ENCODE assay signal across 10 cellular contexts in the genomic region with DNA sequence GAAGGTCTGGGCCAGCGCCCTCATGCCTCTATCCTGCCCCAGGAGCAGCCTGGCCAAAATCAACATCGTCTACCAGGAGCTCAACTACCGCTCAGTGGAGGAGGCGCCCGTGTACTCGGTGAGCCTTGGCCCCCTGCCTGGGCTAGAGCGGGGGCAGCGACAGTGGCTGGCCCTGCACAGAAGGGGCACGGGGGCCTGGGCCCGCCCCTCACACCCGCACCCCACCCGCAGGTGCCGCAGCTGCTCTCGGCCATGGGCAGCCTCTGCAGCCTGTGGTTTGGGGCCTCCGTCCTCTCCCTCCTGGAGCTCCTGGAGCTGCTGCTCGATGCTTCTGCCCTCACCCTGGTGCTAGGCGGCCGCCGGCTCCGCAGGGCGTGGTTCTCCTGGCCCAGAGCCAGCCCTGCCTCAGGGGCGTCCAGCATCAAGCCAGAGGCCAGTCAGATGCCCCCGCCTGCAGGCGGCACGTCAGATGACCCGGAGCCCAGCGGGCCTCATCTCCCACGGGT. TPM values are rescaled to one million over a fixed set of nuclear protein-coding genes. Genes with fewer than 3 reads are reported as not detected.
DNase-seq lines count a peak whose midpoint lies in the region; ATAC-seq, FAIRE-seq and TF ChIP-seq lines count a peak whose summit lies in the region.
"Had no signal": no experiment of that assay in that cellular context is flagged by ENCODE, and none has a peak within 500 bp of the region (broad histone marks: within the 10 kb centered on the region; RNA-seq: fewer than 3 reads in every experiment).

No MANE protein-coding gene starts in this region.

- 2% methylated on average over 27 of the region's 28 CpGs for WGBS in K562 (ENCODE audit: insufficient coverage, low coverage, missing lambda C conversion rate)
- WGBS in pancreas, 2 donors: 29 to 36% methylated on average over 18 to 28 of the region's 28 CpGs
- WGBS in sigmoid colon, 2 donors: 16 to 56% methylated on average over 28 of the region's 28 CpGs

- in situ Hi-C loops in K562 (cut with MboI): no loop called here

- H3K36me3 ChIP-seq in H7 (replicated peaks; ENCODE audit: control insufficient read depth, insufficient read depth, low read length) (no peaks in the 10 kb centered on the region), K562 (ENCODE audit: control insufficient read depth, insufficient read depth, low read length) (peaks cover 10% of the 10 kb centered on the region; the same call in 1 of the 3 replicates), pancreas (no peaks in the 10 kb centered on the region), sigmoid colon (peaks cover 0 to 26% (median 5%) of the 10 kb centered on the region in 4 donors)

- no peaks in the 10 kb centered on the region for H3K9me3 ChIP-seq in K562 (replicated peaks; ENCODE audit: control insufficient read depth, insufficient read depth, low read depth, low read length)
- H3K9me3 ChIP-seq in pancreas: no peaks in the 10 kb centered on the region
- H3K9me3 ChIP-seq in sigmoid colon: no peaks in the 10 kb centered on the region
- H3K9me3 ChIP-seq: esophagus muscularis mucosa, suprapubic skin had no signal

- TF ChIP-seq CTCF in K562 (IDR thresholded peaks at IDR 0.05 in 2 of 3, conservative IDR thresholded peaks at IDR 0.05 in 1 of 3; ENCODE audit: insufficient read depth in 2 of 3, low read depth in 1 of 3, low read length in 3 of 3) (no peak), pancreas (IDR thresholded peaks at IDR 0.05) (no peak), sigmoid colon (IDR thresholded peaks at IDR 0.05) (no peak)

- intact Hi-C loops in K562 (cut with micrococcal nuclease) (loop anchor here (2.0 to 10.0 kb wide), 2 partner anchors 168 to 306 kb away; a partner anchor contains a TSS), pancreas (cut with DNase I) (loop anchor here (5.0 to 10.0 kb wide), 3 partner anchors 166 to 256 kb away; no protein-coding TSS in a partner anchor), sigmoid colon (cut with DNase I) (no loop called here)

- BruUV-seq in K562 (replicated peaks; lab: Mats Ljungman, UMichigan): no TSS peak

- peak; percentile 71 for FAIRE-seq in K562 (lab: Jason Lieb, UNC)
- no peak for FAIRE-seq in pancreas (lab: Jason Lieb, UNC)
- FAIRE-seq: D721Med had no signal

- H3K27me3 ChIP-seq in H7 (ENCODE audit: control insufficient read depth, insufficient read depth, low read length): no peaks in the 10 kb centered on the region
- peaks cover 2 to 27% of the 10 kb centered on the region in 2 experiments; a peak in 3 of 5 replicates for H3K27me3 ChIP-seq in K562 (ENCODE audit: control insufficient read depth in 2 of 2, insufficient read depth in 2 of 2, low read length in 2 of 2)
- H3K27me3 ChIP-seq in pancreas: peaks cover 0 to 3% (median 0%) of the 10 kb centered on the region in 4 donors
- peaks cover 4 to 19% (median 14%) of the 10 kb centered on the region in 3 donors for H3K27me3 ChIP-seq in sigmoid colon

- no peak overlapping the region for H3K4me2 ChIP-seq in K562 (ENCODE audit: insufficient read depth, low read length)

- TF ChIP-seq POLR2A in K562 (conservative IDR thresholded peaks at IDR 0.05): no peak
- no peak for TF ChIP-seq POLR2A in sigmoid colon (IDR thresholded peaks at IDR 0.05)

- no peak overlapping the region for H3K27ac ChIP-seq in K562 (ENCODE audit: extremely low read depth, low read depth, low read length)
- no peak overlapping the region for H3K27ac ChIP-seq in pancreas
- H3K27ac ChIP-seq in sigmoid colon: no peak overlapping the region
- H3K27ac ChIP-seq: esophagus muscularis mucosa, suprapubic skin had no signal

- no peak overlapping the region for H2AFZ ChIP-seq in K562 (ENCODE audit: low read depth, low read length)

- ATAC-seq in K562 (peak; percentile 23), pancreas (peak in 3 of 4 donors; percentile 7 to 31 (median 17)), GM21515 (IDR thresholded peaks at IDR 0.05; ENCODE audit: unreplicated experiment) (no peak), GM19455 (IDR thresholded peaks at IDR 0.05; ENCODE audit: unreplicated experiment) (no peak)

- peaks cover 8% of the 10 kb centered on the region for H3K9me1 ChIP-seq in K562 (ENCODE audit: control insufficient read depth, insufficient read depth, low read length)

- POLR2A ChIA-PET in K562 (lab: Yijun Ruan, JAX): interaction anchor here (0.6 to 1.5 kb wide), 10 partner anchors 11 to 312 kb away, joined by 3 to 6 read pairs (median 4); a partner anchor contains a TSS

- peaks cover 19% of the 10 kb centered on the region; the same call in 1 of the 2 replicates for H4K20me1 ChIP-seq in K562 (replicated peaks; ENCODE audit: control insufficient read depth, insufficient read depth, low read length)

- H3K79me2 ChIP-seq in K562 (ENCODE audit: control insufficient read depth, insufficient read depth, low read length): no peaks in the 10 kb centered on the region

- peaks cover 5 to 86% of the 10 kb centered on the region in 2 experiments; a peak in 3 of 5 replicates for H3K4me1 ChIP-seq in K562 (replicated peaks in 1 of 2; ENCODE audit: control insufficient read depth in 2 of 2, insufficient read depth in 2 of 2, low read length in 2 of 2)
- H3K4me1 ChIP-seq in pancreas: no peaks in the 10 kb centered on the region
- peaks cover 0 to 9% (median 4%) of the 10 kb centered on the region in 4 donors for H3K4me1 ChIP-seq in sigmoid colon

- peak overlapping the region in 1 of 2 experiments; percentile 82; a peak in 2 of 4 replicates for H3K9ac ChIP-seq in K562 (ENCODE audit: insufficient read depth in 1 of 2, low read depth in 2 of 2, low read length in 2 of 2)

- DNase-seq in H7 (peak; percentile 68), NCI-H2227 treated with DMSO at 0.1 percent for 48 hours (lab: John Stamatoyannopoulos, UW) (peak; percentile 41), K562 (ENCODE audit: extremely low read depth in 1 of 4, low spot score in 3 of 4) (peak; percentile 47 to 68 (median 63)), pancreas (peak in 2 of 6 donors; percentile 53 to 82), sigmoid colon (no peak)

- H3K4me3 ChIP-seq in H7 (ENCODE audit: insufficient read depth, low read depth, low read length) (no peak overlapping the region), K562 (no peak overlapping the region), pancreas (no peak overlapping the region), sigmoid colon (no peak overlapping the region)
- H3K4me3 ChIP-seq: esophagus muscularis mucosa, suprapubic skin had no signal

- CTCF ChIA-PET in K562 (lab: Yijun Ruan, JAX; ENCODE audit: low intra/inter-chr PET ratio): interaction anchor here (0.5 to 1.5 kb wide), 4 partner anchors 169 to 387 kb away, joined by 5 to 8 read pairs (median 6); no protein-coding TSS in a partner anchor

- TF ChIP-seq EP300 in K562 (IDR thresholded peaks at IDR 0.05; ENCODE audit: low read length) (no peak), sigmoid colon (IDR thresholded peaks at IDR 0.05) (no peak)

- TF ChIP-seq RAD21 in K562 (CRISPR knock-in tag; conservative IDR thresholded peaks at IDR 0.05 in 1 of 2, IDR thresholded peaks at IDR 0.05 in 1 of 2): no peak

RNA-seq across cellular contexts. Expression of a gene that starts 10.8 kb away (rescaled TPM):
- 4.0 and 10.2 TPM in 2 replicates for total RNA-seq in H7 (2014; rRNA removed; shearing (Covaris generic))
- 1.6 and 4.3 TPM in 2 replicates for total RNA-seq in K562 (2011; cell fraction: chromatin; rRNA removed; ENCODE audit: low replicate concordance)
- total RNA-seq in K562 (2011; cell fraction: nucleolus; rRNA removed): 3.0 and 3.7 TPM in 2 replicates
- total RNA-seq in K562 (2011; cell fraction: nucleoplasm; rRNA removed): 1.4 and 2.1 TPM in 2 replicates
- total RNA-seq in K562 (2014; rRNA removed) (0.53 and 0.64 TPM in 2 replicates), K562 (2014; rRNA removed; fragmentation: Illumina TruSeq; extraction: Trizol) (0.06 TPM in 1 of 2 replicates, not detected in the other), K562 (2015; rRNA removed; fragmentation: Illumina TruSeq; extraction: Trizol) (0.29 and 0.38 TPM in 2 replicates), K562 (2021) (0.73 and 0.87 TPM in 2 replicates), pancreas (1 to 10 TPM in 5 of 6 donors, under 1 TPM in 1; 0.66 to 6.1 (median 1.6) TPM), sigmoid colon (1 to 10 TPM; 1.2 to 5.0 (median 3.2) TPM)
- polyA plus RNA-seq in K562 (2011; rRNA removed) (0.38 and 0.92 TPM in 2 replicates), K562 (2014; fragmentation: Illumina TruSeq; extraction: Trizol) (0.04 and 0.26 TPM in 2 replicates), K562 (2014; fragmentation: Nextera tagmentation; extraction: Ambion mirVana) (under 1 TPM in 1 of 2 experiments, not detected in 1; 0.01 TPM), K562 (2014; rRNA removed) (1.1 TPM in 2 replicates), pancreas (10 to 100 TPM; 20.6 to 22.0 TPM), sigmoid colon (1 to 10 TPM in 1 of 3 donors, under 1 TPM in 1, not detected in 1; under 0.01 to 3.2 TPM)
- polyA plus RNA-seq in K562 (2011; cell fraction: cytosol; rRNA removed): 0.71 and 1.8 TPM in 2 replicates
- polyA plus RNA-seq in K562 (2011; cell fraction: nucleus; rRNA removed): 8.1 and 14.5 TPM in 2 replicates
- polyA plus RNA-seq in K562 (2012): 0.79 and 1.9 TPM in 2 replicates
- 0.09 and 0.11 TPM in 2 replicates for polyA minus RNA-seq in K562 (2011; rRNA and poly(A)+ RNA removed)
- polyA minus RNA-seq in K562 (2011; cell fraction: cytosol; rRNA and poly(A)+ RNA removed): not detected in 2 replicates
- polyA minus RNA-seq in K562 (2011; cell fraction: nucleus; rRNA and poly(A)+ RNA removed): 0.94 and 1.3 TPM in 2 replicates

RNA-seq across cellular contexts. Expression of a gene that starts 16.7 kb away (rescaled TPM):
- 55.7 and 55.9 TPM in 2 replicates for total RNA-seq in H7 (2014; rRNA removed; shearing (Covaris generic))
- 140 and 407 TPM in 2 replicates for total RNA-seq in K562 (2011; cell fraction: chromatin; rRNA removed; ENCODE audit: low replicate concordance)
- total RNA-seq in K562 (2011; cell fraction: nucleolus; rRNA removed): 278 and 333 TPM in 2 replicates
- 136 and 156 TPM in 2 replicates for total RNA-seq in K562 (2011; cell fraction: nucleoplasm; rRNA removed)
- 29.6 and 33.3 TPM in 2 replicates for total RNA-seq in K562 (2014; rRNA removed)
- total RNA-seq in K562 (2014; rRNA removed; fragmentation: Illumina TruSeq; extraction: Trizol): 1.9 and 3.5 TPM in 2 replicates
- 14.0 and 15.2 TPM in 2 replicates for total RNA-seq in K562 (2015; rRNA removed; fragmentation: Illumina TruSeq; extraction: Trizol)
- total RNA-seq in K562 (2021): 44.1 and 49.0 TPM in 2 replicates
- 12.0 and 27.1 TPM in 2 replicates for polyA plus RNA-seq in K562 (2011; rRNA removed)
- 8.5 and 20.8 TPM in 2 replicates for polyA plus RNA-seq in K562 (2011; cell fraction: cytosol; rRNA removed)
- polyA plus RNA-seq in K562 (2011; cell fraction: nucleus; rRNA removed): 346 and 462 TPM in 2 replicates
- polyA plus RNA-seq in K562 (2012): 38.9 and 49.6 TPM in 2 replicates
- polyA plus RNA-seq in K562 (2014; fragmentation: Illumina TruSeq; extraction: Trizol): 7.2 and 11.8 TPM in 2 replicates
- under 1 TPM; 0.01 to 0.06 TPM for polyA plus RNA-seq in K562 (2014; fragmentation: Nextera tagmentation; extraction: Ambion mirVana)
- polyA plus RNA-seq in K562 (2014; rRNA removed): 43.8 and 44.8 TPM in 2 replicates
- 6.3 and 10.7 TPM in 2 replicates for polyA minus RNA-seq in K562 (2011; rRNA and poly(A)+ RNA removed)
- 13.7 and 15.3 TPM in 2 replicates for polyA minus RNA-seq in K562 (2011; cell fraction: cytosol; rRNA and poly(A)+ RNA removed)
- polyA minus RNA-seq in K562 (2011; cell fraction: nucleus; rRNA and poly(A)+ RNA removed): 42.4 and 46.1 TPM in 2 replicates
- total RNA-seq in pancreas: 10 to 100 TPM; 15.2 to 31.4 (median 18.7) TPM
- 100 to 1,000 TPM in 1 of 2 donors, 10 to 100 TPM in 1; 76.0 to 133 TPM for polyA plus RNA-seq in pancreas
- total RNA-seq in sigmoid colon: 10 to 100 TPM; 21.4 to 57.1 (median 33.4) TPM
- 10 to 100 TPM in 1 of 3 donors, 1 to 10 TPM in 2; 7.2 to 41.8 (median 8.3) TPM for polyA plus RNA-seq in sigmoid colon

RNA-seq across cellular contexts. Expression of a gene that starts 17.3 kb away (rescaled TPM):
- total RNA-seq in H7 (2014; rRNA removed; shearing (Covaris generic)): 93.5 and 98.6 TPM in 2 replicates
- total RNA-seq in K562 (2011; cell fraction: chromatin; rRNA removed; ENCODE audit: low replicate concordance): 13.3 and 63.1 TPM in 2 replicates
- total RNA-seq in K562 (2011; cell fraction: nucleolus; rRNA removed): 74.5 and 90.1 TPM in 2 replicates
- 23.2 and 31.2 TPM in 2 replicates for total RNA-seq in K562 (2011; cell fraction: nucleoplasm; rRNA removed)
- 86.9 and 103 TPM in 2 replicates for total RNA-seq in K562 (2014; rRNA removed)
- total RNA-seq in K562 (2014; rRNA removed; fragmentation: Illumina TruSeq; extraction: Trizol): 5.6 and 7.0 TPM in 2 replicates
- total RNA-seq in K562 (2015; rRNA removed; fragmentation: Illumina TruSeq; extraction: Trizol): 29.7 and 31.4 TPM in 2 replicates
- 80.1 and 83.0 TPM in 2 replicates for total RNA-seq in K562 (2021)
- 13.6 and 22.4 TPM in 2 replicates for polyA plus RNA-seq in K562 (2011; rRNA removed)
- polyA plus RNA-seq in K562 (2011; cell fraction: cytosol; rRNA removed): 29.8 and 137 TPM in 2 replicates
- polyA plus RNA-seq in K562 (2011; cell fraction: nucleus; rRNA removed): 41.7 and 71.9 TPM in 2 replicates
- 35.1 and 53.3 TPM in 2 replicates for polyA plus RNA-seq in K562 (2012)
- 10.5 and 25.1 TPM in 2 replicates for polyA plus RNA-seq in K562 (2014; fragmentation: Illumina TruSeq; extraction: Trizol)
- polyA plus RNA-seq in K562 (2014; fragmentation: Nextera tagmentation; extraction: Ambion mirVana): 1 to 10 TPM in 1 of 2 experiments, under 1 TPM in 1; 0.62 to 1.7 TPM
- polyA plus RNA-seq in K562 (2014; rRNA removed): 68.5 and 76.0 TPM in 2 replicates
- 3.5 and 5.7 TPM in 2 replicates for polyA minus RNA-seq in K562 (2011; rRNA and poly(A)+ RNA removed)
- polyA minus RNA-seq in K562 (2011; cell fraction: cytosol; rRNA and poly(A)+ RNA removed): 22.0 and 25.8 TPM in 2 replicates
- 33.5 and 38.2 TPM in 2 replicates for polyA minus RNA-seq in K562 (2011; cell fraction: nucleus; rRNA and poly(A)+ RNA removed)
- total RNA-seq in pancreas: 10 to 100 TPM in 2 of 6 donors, 1 to 10 TPM in 4; 7.5 to 11.3 (median 9.7) TPM
- 10 to 100 TPM; 14.6 to 23.2 TPM for polyA plus RNA-seq in pancreas
- total RNA-seq in sigmoid colon: 10 to 100 TPM; 15.7 to 24.0 (median 20.4) TPM
- 10 to 100 TPM; 12.6 to 22.3 (median 12.7) TPM for polyA plus RNA-seq in sigmoid colon

RNA-seq across cellular contexts. Expression of a gene that starts 17.4 kb away (rescaled TPM):
- total RNA-seq in H7 (2014; rRNA removed; shearing (Covaris generic)): 81.8 and 105 TPM in 2 replicates
- total RNA-seq in K562 (2011; cell fraction: chromatin; rRNA removed; ENCODE audit: low replicate concordance): 155 and 222 TPM in 2 replicates
- total RNA-seq in K562 (2011; cell fraction: nucleolus; rRNA removed): 116 and 127 TPM in 2 replicates
- total RNA-seq in K562 (2011; cell fraction: nucleoplasm; rRNA removed): 111 and 123 TPM in 2 replicates
- total RNA-seq in K562 (2014; rRNA removed) (110 and 124 TPM in 2 replicates), K562 (2014; rRNA removed; fragmentation: Illumina TruSeq; extraction: Trizol) (47.1 and 51.5 TPM in 2 replicates), K562 (2015; rRNA removed; fragmentation: Illumina TruSeq; extraction: Trizol) (73.0 and 75.5 TPM in 2 replicates), K562 (2021) (109 and 112 TPM in 2 replicates), pancreas (10 to 100 TPM; 20.8 to 30.4 (median 22.3) TPM), sigmoid colon (10 to 100 TPM; 33.1 to 44.3 (median 34.0) TPM)
- polyA plus RNA-seq in K562 (2011; rRNA removed) (36.4 and 45.5 TPM in 2 replicates), K562 (2014; fragmentation: Illumina TruSeq; extraction: Trizol) (81.5 and 83.2 TPM in 2 replicates), K562 (2014; fragmentation: Nextera tagmentation; extraction: Ambion mirVana) (1 to 10 TPM in 1 of 2 experiments, under 1 TPM in 1; 0.93 to 2.3 TPM), K562 (2014; rRNA removed) (107 and 108 TPM in 2 replicates), pancreas (10 to 100 TPM; 34.1 to 44.5 TPM), sigmoid colon (10 to 100 TPM; 32.4 to 63.6 (median 54.6) TPM)
- 45.1 and 76.3 TPM in 2 replicates for polyA plus RNA-seq in K562 (2011; cell fraction: cytosol; rRNA removed)
- 61.5 and 87.2 TPM in 2 replicates for polyA plus RNA-seq in K562 (2011; cell fraction: nucleus; rRNA removed)
- polyA plus RNA-seq in K562 (2012): 72.3 and 75.8 TPM in 2 replicates
- 12.5 and 14.9 TPM in 2 replicates for polyA minus RNA-seq in K562 (2011; rRNA and poly(A)+ RNA removed)
- 35.1 and 36.5 TPM in 2 replicates for polyA minus RNA-seq in K562 (2011; cell fraction: cytosol; rRNA and poly(A)+ RNA removed)
- 33.1 and 42.7 TPM in 2 replicates for polyA minus RNA-seq in K562 (2011; cell fraction: nucleus; rRNA and poly(A)+ RNA removed)

RNA-seq across cellular contexts. Expression of a gene that starts 33.4 kb away (rescaled TPM):
- 169 and 189 TPM in 2 replicates for total RNA-seq in H7 (2014; rRNA removed; shearing (Covaris generic))
- total RNA-seq in K562 (2011; cell fraction: chromatin; rRNA removed; ENCODE audit: low replicate concordance): 317 and 866 TPM in 2 replicates
- total RNA-seq in K562 (2011; cell fraction: nucleolus; rRNA removed): 565 and 578 TPM in 2 replicates
- total RNA-seq in K562 (2011; cell fraction: nucleoplasm; rRNA removed): 402 and 440 TPM in 2 replicates
- total RNA-seq in K562 (2014; rRNA removed) (151 and 179 TPM in 2 replicates), K562 (2014; rRNA removed; fragmentation: Illumina TruSeq; extraction: Trizol) (62.1 and 77.4 TPM in 2 replicates), K562 (2015; rRNA removed; fragmentation: Illumina TruSeq; extraction: Trizol) (85.4 and 88.8 TPM in 2 replicates), K562 (2021) (153 and 164 TPM in 2 replicates), pancreas (10 to 100 TPM; 33.4 to 60.5 (median 56.8) TPM), sigmoid colon (100 to 1,000 TPM in 1 of 4 donors, 10 to 100 TPM in 3; 83.8 to 135 (median 93.4) TPM)
- polyA plus RNA-seq in K562 (2011; rRNA removed) (110 and 164 TPM in 2 replicates), K562 (2014; fragmentation: Illumina TruSeq; extraction: Trizol) (143 and 151 TPM in 2 replicates), K562 (2014; fragmentation: Nextera tagmentation; extraction: Ambion mirVana) (10 to 100 TPM in 1 of 2 experiments, 1 to 10 TPM in 1; 3.6 to 11.8 TPM), K562 (2014; rRNA removed) (183 TPM in 2 replicates), pancreas (100 to 1,000 TPM; 268 to 311 TPM), sigmoid colon (100 to 1,000 TPM in 1 of 3 donors, 10 to 100 TPM in 2; 58.3 to 117 (median 62.7) TPM)
- 195 and 300 TPM in 2 replicates for polyA plus RNA-seq in K562 (2011; cell fraction: cytosol; rRNA removed)
- polyA plus RNA-seq in K562 (2011; cell fraction: nucleus; rRNA removed): 663 and 798 TPM in 2 replicates
- polyA plus RNA-seq in K562 (2012): 151 and 204 TPM in 2 replicates
- 68.4 and 103 TPM in 2 replicates for polyA minus RNA-seq in K562 (2011; rRNA and poly(A)+ RNA removed)
- polyA minus RNA-seq in K562 (2011; cell fraction: cytosol; rRNA and poly(A)+ RNA removed): 79.6 and 101 TPM in 2 replicates
- 108 and 123 TPM in 2 replicates for polyA minus RNA-seq in K562 (2011; cell fraction: nucleus; rRNA and poly(A)+ RNA removed)

Comparison
In these comparisons a context has a peak if more than half of its experiments do, and no peak if none do; other contexts are left out.
1. ATAC-seq: peak in K562 (single experiment) and pancreas (3 of 4); none in GM21515 (single experiment) and GM19455 (single experiment).